In genomic region chr3:107654218-107654617, GRCh38 we compare ENCODE assay signal across 18 cellular contexts.
DNase-seq lines count a peak whose midpoint lies in the region; ATAC-seq, FAIRE-seq and TF ChIP-seq lines count a peak whose summit lies in the region.
"Had no signal": no experiment of that assay in that cellular context is flagged by ENCODE, and none has a peak within 500 bp of the region (broad histone marks: within the 10 kb centered on the region; RNA-seq: fewer than 3 reads in every experiment).

No MANE protein-coding gene starts in this region.

- TF ChIP-seq RAD21 in HepG2 (CRISPR knock-in tag; IDR thresholded peaks at IDR 0.05) (no peak), GM12878 (IDR thresholded peaks at IDR 0.05; ENCODE audit: insufficient read depth, low read depth, low read length) (no peak)

- no peak overlapping the region for H3K27ac ChIP-seq in HepG2 (ENCODE audit: extremely low read length, insufficient read depth, low read length)
- H3K27ac ChIP-seq in right lobe of liver: no peak overlapping the region
- no peak overlapping the region for H3K27ac ChIP-seq in GM12878 (ENCODE audit: control insufficient read depth, insufficient read depth)
- H3K27ac ChIP-seq in breast epithelium: no peak overlapping the region
- no peak overlapping the region for H3K27ac ChIP-seq in CD8-positive, alpha-beta T cell (ENCODE audit: low read depth, low read length)

- H2AFZ ChIP-seq in HepG2 (ENCODE audit: low read length) (no peak overlapping the region), GM12878 (ENCODE audit: control insufficient read depth, low read depth, low read length) (no peak overlapping the region)

- H3K27ac Mint-ChIP-seq in memory B cell: peak overlapping the region; percentile 60
- no peak overlapping the region for H3K27ac Mint-ChIP-seq in CD8-positive, alpha-beta T cell
- H3K27ac Mint-ChIP-seq: CD8-positive, alpha-beta memory T cell; HFFc6 had no signal

- H3K9ac ChIP-seq in HepG2 (ENCODE audit: insufficient read depth, low read depth, low read length) (no peak overlapping the region), GM12878 (ENCODE audit: control insufficient read depth, insufficient read depth, low read length) (no peak overlapping the region)

- H3K79me2 ChIP-seq in HepG2 (ENCODE audit: insufficient read depth, low read length) (no peaks in the 10 kb centered on the region), GM12878 (ENCODE audit: control insufficient read depth, insufficient read depth, low read length) (no peaks in the 10 kb centered on the region)

- BruUV-seq in HepG2 (replicated peaks; lab: Mats Ljungman, UMichigan) (no TSS peak), GM12878 (replicated peaks; lab: Mats Ljungman, UMichigan) (no TSS peak)

- no peak overlapping the region for H3K4me3 Mint-ChIP-seq in memory B cell
- no peak overlapping the region for H3K4me3 Mint-ChIP-seq in CD8-positive, alpha-beta T cell
- H3K4me3 Mint-ChIP-seq: CD8-positive, alpha-beta memory T cell; HFFc6 had no signal

- no peak for FAIRE-seq in HepG2 (lab: Jason Lieb, UNC)
- no peak for FAIRE-seq in GM12878 (lab: Jason Lieb, UNC)
- FAIRE-seq: GM12891, GM18507 had no signal

- POLR2A ChIA-PET in HepG2 (lab: Yijun Ruan, JAX): no interaction called here
- POLR2A ChIA-PET in GM12878 (lab: Charles Lee): no interaction called here
- POLR2A ChIA-PET in CD8-positive, alpha-beta T cell (lab: Charles Lee): no interaction called here

- SMC1A ChIA-PET in GM12878 (lab: Charles Lee; ENCODE audit: uncharacterized antibody, unreplicated experiment): interaction anchor here (0.6 to 1.2 kb wide), 2 partner anchors 10 to 22 kb away, joined by 3 read pairs; no protein-coding TSS in a partner anchor

- H3K9me3 Mint-ChIP-seq in memory B cell: no peaks in the 10 kb centered on the region
- H3K9me3 Mint-ChIP-seq in CD8-positive, alpha-beta T cell: no peaks in the 10 kb centered on the region
- H3K9me3 Mint-ChIP-seq: CD8-positive, alpha-beta memory T cell; HFFc6 had no signal

- peaks cover 24% of the 10 kb centered on the region for H3K4me1 Mint-ChIP-seq in memory B cell
- peaks cover 30% of the 10 kb centered on the region for H3K4me1 Mint-ChIP-seq in CD8-positive, alpha-beta T cell (ENCODE audit: low read depth)

- H3K4me3 ChIP-seq in HepG2 (replicated peaks in 1 of 3; ENCODE audit: insufficient read depth in 1 of 3, low read depth in 2 of 3, low read length in 3 of 3) (no peak overlapping the region), right lobe of liver (no peak overlapping the region), GM12878 (no peak overlapping the region), breast epithelium (no peak overlapping the region)
- no peak overlapping the region for H3K4me3 ChIP-seq in CD8-positive, alpha-beta T cell (ENCODE audit: low read depth, low read length)
- H3K4me3 ChIP-seq: HAP-1 had no signal

- DNase-seq in HepG2 (ENCODE audit: low spot score): no peak
- DNase-seq in right lobe of liver: no peak
- DNase-seq in GM12878 (ENCODE audit: low read depth, low spot score): no peak
- DNase-seq in memory B cell (ENCODE audit: low spot score in 2 of 2): no peak
- no peak for DNase-seq in breast epithelium (ENCODE audit: low spot score in 2 of 2)
- DNase-seq in CD8-positive, alpha-beta T cell: no peak
- DNase-seq: 8988T; C1 segment of cervical spinal cord; CD8-positive, alpha-beta memory T cell; DMS 273 treated with DMSO at 0.1 percent for 48 hours; DMS79; EL; GDM1; GOT3; HFFc6 had no signal

- H3K4me2 ChIP-seq in HepG2 (ENCODE audit: low read depth, low read length) (no peak overlapping the region), GM12878 (ENCODE audit: control insufficient read depth, insufficient read depth) (no peak overlapping the region)

- in situ Hi-C loops in HepG2 (cut with HindIII; ENCODE audit: extremely low pct_ligation_motif_present, low pct_unique_long_range_greater_than_20kb): no loop called here
- in situ Hi-C loops in GM12878 (cut with MboI): no loop called here

- no peak for TF ChIP-seq POLR2A in HepG2 (IDR thresholded peaks at IDR 0.05; ENCODE audit: insufficient read depth in 1 of 2, low read depth in 2 of 2, low read length in 2 of 2)
- TF ChIP-seq POLR2A in right lobe of liver (IDR thresholded peaks at IDR 0.05): no peak
- TF ChIP-seq POLR2A in GM12878 (IDR thresholded peaks at IDR 0.05; ENCODE audit: low read depth, low read length): no peak
- TF ChIP-seq POLR2A in breast epithelium (IDR thresholded peaks at IDR 0.05): no peak

- H3K27me3 Mint-ChIP-seq in memory B cell: no peaks in the 10 kb centered on the region
- no peaks in the 10 kb centered on the region for H3K27me3 Mint-ChIP-seq in CD8-positive, alpha-beta T cell (ENCODE audit: low read depth)
- H3K27me3 Mint-ChIP-seq: CD8-positive, alpha-beta memory T cell had no signal

- WGBS in HepG2 (ENCODE audit: low lambda C conversion rate): 100% methylated on average over 1 of the region's 1 CpG
- 95% methylated on average over 1 of the region's 1 CpG for WGBS in right lobe of liver (ENCODE audit: insufficient coverage, low coverage, low lambda C conversion rate, missing lambda C conversion rate)
- 100% methylated on average over 1 of the region's 1 CpG for WGBS in GM12878 (ENCODE audit: insufficient coverage, insufficient replicate concordance, low lambda C conversion rate, missing lambda C conversion rate)

- intact Hi-C loops in HepG2 (cut with micrococcal nuclease; ENCODE audit: unreplicated experiment): loop anchor here (10.0 kb wide), 1 partner anchor 419 kb away; no protein-coding TSS in a partner anchor
- intact Hi-C loops in right lobe of liver (cut with DNase I): no loop called here
- intact Hi-C loops in GM12878 (cut with micrococcal nuclease; ENCODE audit: unreplicated experiment): no loop called here
- intact Hi-C loops in breast epithelium (cut with DNase I; ENCODE audit: low total_unique reads): no loop called here
- intact Hi-C loops in CD8-positive, alpha-beta T cell (cut with DNase I, micrococcal nuclease): no loop called here

- TF ChIP-seq CTCF in HepG2 (CRISPR knock-in tag; IDR thresholded peaks at IDR 0.05) (no peak), right lobe of liver (IDR thresholded peaks at IDR 0.05) (no peak), GM12878 (IDR thresholded peaks at IDR 0.05 in 2 of 3, conservative IDR thresholded peaks at IDR 0.05 in 1 of 3; ENCODE audit: control insufficient read depth in 2 of 3, extremely low read depth in 1 of 3, insufficient read depth in 1 of 3, low read depth in 3 of 3, low read length in 3 of 3) (no peak), breast epithelium (IDR thresholded peaks at IDR 0.05) (no peak)
- no peak for TF ChIP-seq CTCF in CD8-positive, alpha-beta T cell (IDR thresholded peaks at IDR 0.05)

- H3K27me3 ChIP-seq in HepG2 (ENCODE audit: control insufficient read depth in 1 of 2, insufficient read depth in 2 of 2, low read length in 2 of 2): no peaks in the 10 kb centered on the region
- no peaks in the 10 kb centered on the region for H3K27me3 ChIP-seq in right lobe of liver
- H3K27me3 ChIP-seq in GM12878 (replicated peaks in 1 of 2; ENCODE audit: control insufficient read depth in 2 of 2, insufficient read depth in 2 of 2, low read length in 1 of 2): no peaks in the 10 kb centered on the region
- no peaks in the 10 kb centered on the region for H3K27me3 ChIP-seq in breast epithelium
- H3K27me3 ChIP-seq in CD8-positive, alpha-beta T cell (ENCODE audit: insufficient read depth, low read length): no peaks in the 10 kb centered on the region

- H4K20me1 ChIP-seq in HepG2 (ENCODE audit: insufficient read depth, low read length): no peaks in the 10 kb centered on the region
- H4K20me1 ChIP-seq in GM12878 (ENCODE audit: control insufficient read depth, insufficient read depth): no peaks in the 10 kb centered on the region

- RAD21 ChIA-PET in GM12878 (lab: Charles Lee; ENCODE audit: unreplicated experiment): interaction anchor here (2.0 kb wide), 1 partner anchor 22 kb away, joined by 6 read pairs; no protein-coding TSS in a partner anchor

- H3K36me3 ChIP-seq in HepG2 (replicated peaks in 1 of 2; ENCODE audit: control insufficient read depth in 1 of 2, insufficient read depth in 2 of 2, low read length in 2 of 2): no peaks in the 10 kb centered on the region; a peak in 1 of 5 replicates
- H3K36me3 ChIP-seq in right lobe of liver: no peaks in the 10 kb centered on the region
- no peaks in the 10 kb centered on the region; a peak in 1 of 4 replicates for H3K36me3 ChIP-seq in GM12878 (ENCODE audit: control insufficient read depth in 2 of 2, insufficient read depth in 2 of 2, low read length in 1 of 2)
- no peaks in the 10 kb centered on the region for H3K36me3 ChIP-seq in breast epithelium
- no peaks in the 10 kb centered on the region for H3K36me3 ChIP-seq in CD8-positive, alpha-beta T cell (ENCODE audit: insufficient read depth, low read length)
- H3K36me3 ChIP-seq: HAP-1 had no signal

- CTCF ChIA-PET in HepG2 (lab: Yijun Ruan, JAX; ENCODE audit: low intra/inter-chr PET ratio, low total read pairs) (no interaction called here), GM12878 (lab: Yijun Ruan, JAX) (interaction anchor here (1.2 kb wide), 1 partner anchor 12 kb away, joined by 3 read pairs; no protein-coding TSS in a partner anchor)
- CTCF ChIA-PET in CD8-positive, alpha-beta T cell (lab: Charles Lee): no interaction called here

- H3K4me1 ChIP-seq in HepG2 (ENCODE audit: insufficient read depth, low read length) (no peaks in the 10 kb centered on the region), right lobe of liver (no peaks in the 10 kb centered on the region), GM12878 (ENCODE audit: control insufficient read depth, insufficient read depth, low read length) (peaks cover 3% of the 10 kb centered on the region; the same call in 1 of the 2 replicates), breast epithelium (no peaks in the 10 kb centered on the region)
- H3K4me1 ChIP-seq in CD8-positive, alpha-beta T cell (ENCODE audit: insufficient read depth, low read length): no peaks in the 10 kb centered on the region
- H3K4me1 ChIP-seq: HAP-1 had no signal

- TF ChIP-seq EP300 in HepG2 (IDR thresholded peaks at IDR 0.05; ENCODE audit: low read depth in 2 of 2, low read length in 2 of 2): no peak
- TF ChIP-seq EP300 in HepG2 (CRISPR knock-in tag; IDR thresholded peaks at IDR 0.05; ENCODE audit: borderline replicate concordance): no peak
- TF ChIP-seq EP300 in GM12878 (IDR thresholded peaks at IDR 0.05; ENCODE audit: borderline replicate concordance in 1 of 2, control insufficient read depth in 1 of 2, low read depth in 2 of 2, low read length in 2 of 2): no peak

- H3K9me3 ChIP-seq in HepG2 (ENCODE audit: low read length): no peaks in the 10 kb centered on the region
- no peaks in the 10 kb centered on the region for H3K9me3 ChIP-seq in right lobe of liver
- H3K9me3 ChIP-seq in GM12878 (replicated peaks; ENCODE audit: control insufficient read depth, insufficient read depth, low read length): peaks cover 1% of the 10 kb centered on the region; the same call in 1 of the 3 replicates
- no peaks in the 10 kb centered on the region for H3K9me3 ChIP-seq in breast epithelium
- no peaks in the 10 kb centered on the region for H3K9me3 ChIP-seq in CD8-positive, alpha-beta T cell (ENCODE audit: low read length)
- H3K9me3 ChIP-seq: HAP-1 had no signal

- ATAC-seq in HepG2: no peak
- ATAC-seq in right lobe of liver: no peak
- no peak for ATAC-seq in GM12878
- no peak for ATAC-seq in memory B cell (ENCODE audit: low read depth)
- no peak for ATAC-seq in CD8-positive, alpha-beta T cell

- peaks cover 4% of the 10 kb centered on the region for H3K36me3 Mint-ChIP-seq in memory B cell
- peaks cover 3% of the 10 kb centered on the region for H3K36me3 Mint-ChIP-seq in CD8-positive, alpha-beta T cell

TF ChIP-seq in GM12878, 131 proteins besides CTCF, POLR2A, EP300 and RAD21 (continues in another document):
- TF ChIP-seq KDM1A (IDR thresholded peaks at IDR 0.05; ENCODE audit: borderline replicate concordance): no peak

Comparison
In these comparisons a context has a peak if more than half of its experiments do, and no peak if none do; other contexts are left out.
1. Of the 75 proteins assayed by ChIP-seq in both HepG2 and GM12878: peak only in HepG2: none; only in GM12878: ZBTB40; in both: none; in neither: 74.